8 cellular contexts compared by ENCODE assay signal in genomic region chr19:39126312-39126561, GRCh38. TPM values are rescaled to one million over a fixed set of nuclear protein-coding genes. Genes with fewer than 3 reads are reported as not detected.
DNase-seq lines count a peak whose midpoint lies in the region; ATAC-seq and TF ChIP-seq lines count a peak whose summit lies in the region.

No MANE protein-coding gene starts in this region.

- H3K4me1 ChIP-seq in right lobe of liver (peaks cover 0 to 32% (median 15%) of the 10 kb centered on the region in 4 donors), thyroid gland (peaks cover 37 to 51% of the 10 kb centered on the region in 2 donors)

- no peaks in the 10 kb centered on the region for H3K36me3 ChIP-seq in right lobe of liver
- no peaks in the 10 kb centered on the region for H3K36me3 ChIP-seq in thyroid gland

- TF ChIP-seq POLR2A in right lobe of liver (IDR thresholded peaks at IDR 0.05) (no peak), thyroid gland (IDR thresholded peaks at IDR 0.05) (no peak)

- H3K9me3 ChIP-seq in right lobe of liver (no peaks in the 10 kb centered on the region), thyroid gland (no peaks in the 10 kb centered on the region)

- H3K27ac Mint-ChIP-seq in activated CD8-positive, alpha-beta memory T cell treated with anti-CD3 and anti-CD28 coated beads, Interleukin-2, amount 10 ng/mL, durations not matched to agents 7 days and 5 days = peak overlapping the region; percentile 89

- H3K4me3 ChIP-seq in astrocyte of the cerebellum (ENCODE audit: low read depth, low read length) (peak overlapping the region; percentile 82), right lobe of liver (peak overlapping the region; percentile 85 to 94 (median 89)), thyroid gland (replicated peaks in 1 of 3) (peak overlapping the region; percentile 22 to 82 (median 32))

- 4% methylated on average over 7 of the region's 8 CpGs for WGBS in right lobe of liver (ENCODE audit: insufficient coverage, low coverage, low lambda C conversion rate, missing lambda C conversion rate)
- 2 to 3% methylated on average over 7 to 8 of the region's 8 CpGs for WGBS in thyroid gland, 2 donors

- H3K27me3 ChIP-seq in right lobe of liver = no peaks in the 10 kb centered on the region
- H3K27me3 ChIP-seq in thyroid gland = no peaks in the 10 kb centered on the region

- intact Hi-C loops in right lobe of liver (cut with DNase I) = no loop called here
- intact Hi-C loops in thyroid gland (cut with DNase I) = loop anchor here (5.0 kb wide), 2 partner anchors 46 to 61 kb away; no protein-coding TSS in a partner anchor

- no peaks in the 10 kb centered on the region for H3K27me3 Mint-ChIP-seq in activated CD8-positive, alpha-beta memory T cell treated with anti-CD3 and anti-CD28 coated beads, Interleukin-2, amount 10 ng/mL, durations not matched to agents 7 days and 5 days

- in situ Hi-C loops in astrocyte of the cerebellum (cut with HindIII; ENCODE audit: low sequenced_read_pairs) = no loop called here

- H3K4me1 Mint-ChIP-seq in activated CD8-positive, alpha-beta memory T cell treated with anti-CD3 and anti-CD28 coated beads, Interleukin-2, amount 10 ng/mL, durations not matched to agents 7 days and 5 days = peaks cover 34% of the 10 kb centered on the region

- no peaks in the 10 kb centered on the region for H3K36me3 Mint-ChIP-seq in activated CD8-positive, alpha-beta memory T cell treated with anti-CD3 and anti-CD28 coated beads, Interleukin-2, amount 10 ng/mL, durations not matched to agents 7 days and 5 days

- H3K27ac ChIP-seq in right lobe of liver = peak overlapping the region; percentile 69 to 84 (median 83)
- peak overlapping the region; percentile 19 to 82 (median 69) for H3K27ac ChIP-seq in thyroid gland

- TF ChIP-seq CTCF in astrocyte of the cerebellum (IDR thresholded peaks at IDR 0.05; ENCODE audit: low read depth, low read length, missing control alignments) = no peak
- TF ChIP-seq CTCF in right lobe of liver (IDR thresholded peaks at IDR 0.05) = no peak
- TF ChIP-seq CTCF in thyroid gland (IDR thresholded peaks at IDR 0.05) = no peak

- H3K4me3 Mint-ChIP-seq in activated CD8-positive, alpha-beta memory T cell treated with anti-CD3 and anti-CD28 coated beads, Interleukin-2, amount 10 ng/mL, durations not matched to agents 7 days and 5 days = peak overlapping the region; percentile 85

- CTCF ChIA-PET in activated CD8-positive, alpha-beta memory T cell treated with anti-CD3 and anti-CD28 coated beads, Interleukin-2, amount 10 ng/mL, durations not matched to agents 7 days and 5 days (lab: Charles Lee) = interaction anchor here (0.7 to 1.2 kb wide), 2 partner anchors 16 to 228 kb away, joined by 3 read pairs; no protein-coding TSS in a partner anchor

- no peak for DNase-seq in activated CD8-positive, alpha-beta memory T cell treated with anti-CD3 and anti-CD28 coated beads, Interleukin-2, amount 10 ng/mL, durations not matched to agents 7 days and 5 days
- DNase-seq in activated CD8-positive, alpha-beta memory T cell treated with anti-CD3 and anti-CD28 coated beads, Interleukin-2, amount 50 U/mL, for 4 hours = no peak
- no peak for DNase-seq in astrocyte of the cerebellum (ENCODE audit: low read depth)
- no peak for DNase-seq in right lobe of liver
- DNase-seq in thyroid gland = no peak
- no peak for DNase-seq in DMS153 treated with DMSO at 0.1 percent for 48 hours (lab: John Stamatoyannopoulos, UW; ENCODE audit: unreplicated experiment)
- no peak for DNase-seq in NCI-H2029 (lab: John Stamatoyannopoulos, UW)
- DNase-seq in activated effector memory CD4-positive, alpha-beta T cell treated with anti-CD3 and anti-CD28 coated beads, Interleukin-2, amount 50 U/mL, for 16 hours = no peak

- no peaks in the 10 kb centered on the region for H3K9me3 Mint-ChIP-seq in activated CD8-positive, alpha-beta memory T cell treated with anti-CD3 and anti-CD28 coated beads, Interleukin-2, amount 10 ng/mL, durations not matched to agents 7 days and 5 days (ENCODE audit: low read depth)

- no peak for ATAC-seq in activated CD8-positive, alpha-beta memory T cell treated with anti-CD3 and anti-CD28 coated beads, Interleukin-2, amount 10 ng/mL, durations not matched to agents 7 days and 5 days
- peak in 2 of 4 donors; percentile 0 for ATAC-seq in right lobe of liver

RNA-seq across cellular contexts. Expression of gene PAK4, which starts 0.7 kb away (rescaled TPM):
- 10 to 100 TPM; 14.6 to 18.4 TPM for total RNA-seq in activated CD8-positive, alpha-beta memory T cell treated with anti-CD3 and anti-CD28 coated beads, Interleukin-2, amount 10 ng/mL, durations not matched to agents 7 days and 5 days
- 10 to 100 TPM; 11.4 to 16.6 (median 14.7) TPM for total RNA-seq in right lobe of liver
- total RNA-seq in thyroid gland = 10 to 100 TPM; 12.4 to 24.9 (median 23.2) TPM

RNA-seq across cellular contexts. Expression of gene ACP7, which starts 42.1 kb away (rescaled TPM):
- not detected for total RNA-seq in activated CD8-positive, alpha-beta memory T cell treated with anti-CD3 and anti-CD28 coated beads, Interleukin-2, amount 10 ng/mL, durations not matched to agents 7 days and 5 days
- total RNA-seq in right lobe of liver = not detected
- total RNA-seq in thyroid gland = under 1 TPM in 1 of 4 donors, not detected in 3; 0.22 TPM

Comparison
In these comparisons a context has a peak if more than half of its experiments do, and no peak if none do; other contexts are left out.
1. H3K4me3 ChIP-seq: peak in every context shown above with its lines; median percentile 89 in right lobe of liver; 82 in astrocyte of the cerebellum; 32 in thyroid gland.